Comparison of ENCODE assay signal across 8 cellular contexts in the genomic region with DNA sequence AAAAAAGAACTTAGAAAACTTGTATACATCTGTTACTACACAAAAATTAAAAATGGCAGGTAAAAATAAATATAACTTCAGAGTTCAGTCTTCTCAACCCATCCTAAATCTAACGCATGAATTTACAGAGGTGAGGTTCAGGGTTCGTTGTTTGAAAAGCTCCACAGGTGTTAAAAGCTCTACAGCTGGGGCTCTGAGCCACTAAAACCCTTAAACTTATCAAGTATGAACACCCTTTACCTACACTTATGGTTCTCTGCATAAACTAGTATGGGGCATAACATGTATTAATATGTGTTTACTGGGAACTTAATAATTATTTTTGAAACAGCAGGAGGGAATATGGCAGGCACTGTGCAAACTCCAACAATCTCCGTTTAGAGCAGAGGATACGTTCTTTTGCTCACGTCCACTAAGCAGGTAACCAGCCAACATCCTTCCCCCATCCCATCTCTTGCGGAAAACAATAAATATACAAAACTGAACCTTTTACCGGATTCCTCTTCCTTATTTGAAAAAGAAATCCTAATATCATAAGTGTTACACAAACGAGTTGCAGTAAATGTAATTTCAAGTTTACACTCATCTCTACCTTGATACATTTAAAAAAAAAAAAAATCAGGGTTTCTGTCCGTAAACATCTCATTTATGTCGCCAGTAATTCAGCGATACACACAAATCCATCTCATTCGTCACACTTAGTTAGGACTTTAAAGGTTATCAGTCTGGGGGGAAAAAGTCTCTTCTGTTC. TPM values are rescaled to one million over a fixed set of nuclear protein-coding genes. Genes with fewer than 3 reads are reported as not detected.
DNase-seq lines count a peak whose midpoint lies in the region; ATAC-seq and TF ChIP-seq lines count a peak whose summit lies in the region.

No MANE protein-coding gene starts in this region.

- no peaks in the 10 kb centered on the region for H3K27me3 Mint-ChIP-seq in T-helper 17 cell
- H3K27me3 Mint-ChIP-seq in stimulated activated naive B cell treated with anti-CD40 and anti-IgM and Interleukin-4, amounts not matched to agents 10 μg/mL and 1 μg/mL and 100 μg/mL, for 72 hours: no peaks in the 10 kb centered on the region

- H3K4me2 ChIP-seq in hepatocyte: peak overlapping the region; percentile 88

- no peak for TF ChIP-seq CTCF in hepatocyte (IDR thresholded peaks at IDR 0.05; ENCODE audit: poor library complexity)

- peak overlapping the region; percentile 86 for H3K27ac Mint-ChIP-seq in T-helper 17 cell
- peak overlapping the region; percentile 84 for H3K27ac Mint-ChIP-seq in stimulated activated naive B cell treated with anti-CD40 and anti-IgM and Interleukin-4, amounts not matched to agents 10 μg/mL and 1 μg/mL and 100 μg/mL, for 72 hours

- no peaks in the 10 kb centered on the region for H3K27me3 ChIP-seq in hepatocyte

- H3K36me3 Mint-ChIP-seq in T-helper 17 cell (ENCODE audit: low read depth): no peaks in the 10 kb centered on the region
- H3K36me3 Mint-ChIP-seq in stimulated activated naive B cell treated with anti-CD40 and anti-IgM and Interleukin-4, amounts not matched to agents 10 μg/mL and 1 μg/mL and 100 μg/mL, for 72 hours: peaks cover 4 to 6% of the 10 kb centered on the region in 2 donors

- H3K4me3 Mint-ChIP-seq in T-helper 17 cell: peak overlapping the region; percentile 88
- peak overlapping the region; percentile 80 to 96 for H3K4me3 Mint-ChIP-seq in stimulated activated naive B cell treated with anti-CD40 and anti-IgM and Interleukin-4, amounts not matched to agents 10 μg/mL and 1 μg/mL and 100 μg/mL, for 72 hours

- peak overlapping the region; percentile 96 for H3K27ac ChIP-seq in hepatocyte

- H3K9me3 ChIP-seq in T-helper 17 cell (ENCODE audit: control insufficient read depth, low read length, poor library complexity, severe bottlenecking) (no peaks in the 10 kb centered on the region), hepatocyte (ENCODE audit: low read depth) (no peaks in the 10 kb centered on the region)

- H3K36me3 ChIP-seq in hepatocyte (replicated peaks; ENCODE audit: insufficient read depth, low read depth): no peaks in the 10 kb centered on the region

- peak overlapping the region; percentile 100 for H2AFZ ChIP-seq in hepatocyte

- ATAC-seq in T-helper 17 cell: no peak
- no peak for ATAC-seq in stimulated activated naive B cell treated with anti-CD40 and anti-IgM and Interleukin-4, amounts not matched to agents 10 μg/mL and 1 μg/mL and 100 μg/mL, for 72 hours (replicated peaks)
- no peak for ATAC-seq in HG03039 (IDR thresholded peaks at IDR 0.05; ENCODE audit: unreplicated experiment)
- ATAC-seq in left lobe of liver: no peak

- H3K4me3 ChIP-seq in hepatocyte: peak overlapping the region; percentile 80

- peaks cover 32% of the 10 kb centered on the region for H3K4me1 Mint-ChIP-seq in T-helper 17 cell
- peaks cover 23 to 49% of the 10 kb centered on the region in 2 donors for H3K4me1 Mint-ChIP-seq in stimulated activated naive B cell treated with anti-CD40 and anti-IgM and Interleukin-4, amounts not matched to agents 10 μg/mL and 1 μg/mL and 100 μg/mL, for 72 hours

- H3K79me2 ChIP-seq in hepatocyte: peaks cover 56% of the 10 kb centered on the region

- H3K4me1 ChIP-seq in hepatocyte (ENCODE audit: insufficient read depth): peaks cover 10% of the 10 kb centered on the region

- DNase-seq in NCI-H2171 treated with DMSO at 0.1 percent for 48 hours (lab: John Stamatoyannopoulos, UW) (peak; percentile 30), NCI-H2171 (lab: John Stamatoyannopoulos, UW) (no peak), T-helper 17 cell (no peak), hepatocyte (ENCODE audit: low spot score) (no peak), DMS 273 treated with DMSO at 0.1 percent for 48 hours (lab: John Stamatoyannopoulos, UW) (no peak), left lobe of liver (ENCODE audit: low spot score) (no peak)
- DNase-seq in stimulated activated naive B cell treated with anti-CD40 and anti-IgM and Interleukin-4, amounts not matched to agents 10 μg/mL and 1 μg/mL and 100 μg/mL, for 72 hours: no peak

- no peaks in the 10 kb centered on the region for H3K9me3 Mint-ChIP-seq in stimulated activated naive B cell treated with anti-CD40 and anti-IgM and Interleukin-4, amounts not matched to agents 10 μg/mL and 1 μg/mL and 100 μg/mL, for 72 hours

- no peaks in the 10 kb centered on the region for H3K9me2 ChIP-seq in hepatocyte (replicated peaks; ENCODE audit: insufficient read depth)

- H4K20me1 ChIP-seq in hepatocyte (ENCODE audit: insufficient read depth, poor library complexity, severe bottlenecking): peaks cover 31% of the 10 kb centered on the region

- WGBS in hepatocyte (ENCODE audit: low lambda C conversion rate, missing lambda C conversion rate): 7% methylated on average over 12 of the region's 12 CpGs

RNA-seq across cellular contexts. Expression of gene PIAS2, which starts 1.3 kb away (rescaled TPM):
- total RNA-seq in T-helper 17 cell (10 to 100 TPM; 20.7 to 33.2 TPM), hepatocyte (25.1 and 30.7 TPM in 2 replicates), left lobe of liver (13.7 TPM)
- 18.4 and 22.5 TPM in 2 replicates for polyA plus RNA-seq in hepatocyte

RNA-seq across cellular contexts. Expression of gene KATNAL2, which starts 1.4 kb away (rescaled TPM):
- total RNA-seq in T-helper 17 cell: under 1 TPM; 0.86 to 0.97 TPM
- total RNA-seq in hepatocyte: 2.4 and 4.4 TPM in 2 replicates
- polyA plus RNA-seq in hepatocyte: 2.2 and 4.3 TPM in 2 replicates
- total RNA-seq in left lobe of liver: 4.5 TPM
